Comparison of ENCODE assay signal across 1 cellular context in genomic region chr14:25308244-25308643, GRCh38.
TF ChIP-seq lines count a peak whose summit lies in the region.

No MANE protein-coding gene starts in this region.

TF ChIP-seq in WTC11, 78 proteins besides CTCF, POLR2A, EP300 and RAD21 (continued from another document):
- TF ChIP-seq NR3C1 (CRISPR knock-in tag; conservative IDR thresholded peaks at IDR 0.05; ENCODE audit: low read depth) (no peak), ZNF317 (CRISPR knock-in tag; IDR thresholded peaks at IDR 0.05; ENCODE audit: borderline replicate concordance, low read depth) (no peak), PREB (CRISPR knock-in tag; IDR thresholded peaks at IDR 0.05; ENCODE audit: borderline replicate concordance) (no peak), ZNF416 (CRISPR knock-in tag; IDR thresholded peaks at IDR 0.05) (no peak), ETV6 (CRISPR knock-in tag; IDR thresholded peaks at IDR 0.05) (no peak), NFATC4 (CRISPR knock-in tag; IDR thresholded peaks at IDR 0.05) (no peak), HMGA2 (CRISPR knock-in tag; IDR thresholded peaks at IDR 0.05) (no peak), ATF1 (CRISPR knock-in tag; IDR thresholded peaks at IDR 0.05) (no peak), CREB1 (CRISPR knock-in tag; IDR thresholded peaks at IDR 0.05) (no peak), ZNF121 (CRISPR knock-in tag; IDR thresholded peaks at IDR 0.05) (no peak), RELA (CRISPR knock-in tag; IDR thresholded peaks at IDR 0.05; ENCODE audit: borderline replicate concordance) (no peak)
